In genomic region chr10:117563780-117564179, GRCh38 we compare ENCODE assay signal across 37 cellular contexts. TPM values are rescaled to one million over a fixed set of nuclear protein-coding genes. Genes with fewer than 3 reads are reported as not detected.
"Had no signal": no experiment of that assay in that cellular context is flagged by ENCODE, and none has a peak within 500 bp of the region (broad histone marks: within the 10 kb centered on the region; RNA-seq: fewer than 3 reads in every experiment).

No MANE protein-coding gene starts in this region.

- H3K27ac ChIP-seq: adrenal gland, body of pancreas, brain microvascular endothelial cell, breast epithelium, VCaP had no signal

- DNase-seq: activated B cell treated with CpG ODN at 0.5 μM for 24 hours; activated CD4-positive, alpha-beta memory T cell treated with anti-CD3 and anti-CD28 coated beads for 36 hours; activated CD4-positive, alpha-beta T cell treated with anti-CD3 and anti-CD28 coated beads for 4 hours; activated CD4-positive, alpha-beta T cell treated with anti-CD3 and anti-CD28 coated beads, Interleukin-2, amount 10 ng/mL, durations not matched to agents 24 days and 14 days; activated CD4-positive, alpha-beta T cell treated with anti-CD3 and anti-CD28 coated beads, Interleukin-2, amount 50 U/mL, for 1 hour; activated CD4-positive, alpha-beta T cell treated with anti-CD3 and anti-CD28 coated beads, Interleukin-2, amount 50 U/mL, for 4 hours; activated CD4-positive, CD25-positive, alpha-beta regulatory T cell treated with anti-CD3 and anti-CD28 coated beads, Interleukin-2, amount 50 U/mL, for 72 hours; activated CD8-positive, alpha-beta memory T cell treated with anti-CD3 and anti-CD28 coated beads, Interleukin-2, amount 50 U/mL, for 4 hours; activated CD8-positive, alpha-beta T cell treated with anti-CD3 and anti-CD28 coated beads for 36 hours; activated effector memory CD4-positive, alpha-beta T cell treated with anti-CD3 and anti-CD28 coated beads, Interleukin-2, amount 50 U/mL, for 16 hours; activated gamma-delta T cell treated with Interleukin-2 at 50 U/mL for 16 hours; activated naive CD4-positive, alpha-beta T cell; activated naive CD4-positive, alpha-beta T cell treated with anti-CD3 and anti-CD28 coated beads for 36 hours; activated naive CD4-positive, alpha-beta T cell treated with anti-CD3 and anti-CD28 coated beads, Interleukin-2, amount 50 U/mL, for 16 hours; activated naive CD8-positive, alpha-beta T cell treated with anti-CD3 and anti-CD28 coated beads for 36 hours; activated T-cell treated with anti-CD3 and anti-CD28 coated beads for 4 hours; activated T-cell treated with anti-CD3 and anti-CD28 coated beads, Interleukin-2, amount 50 U/mL, for 1 hour; activated T-cell treated with anti-CD3 and anti-CD28 coated beads, Interleukin-2, amount 50 U/mL, for 4 hours; activated T-cell treated with anti-CD3 and anti-CD28 coated beads, Interleukin-2, amount 50 U/mL, for 72 hours; adrenal gland; amniotic stem cell; body of pancreas; brain microvascular endothelial cell; central memory CD4-positive, alpha-beta T cell; T-helper 1 cell; T-helper 2 cell; T-helper 9 cell had no signal

- H3K4me1 Mint-ChIP-seq: activated B cell treated with CpG ODN at 0.5 μM for 24 hours; activated CD4-positive, alpha-beta T cell treated with anti-CD3 and anti-CD28 coated beads, Interleukin-2, amount 10 ng/mL, durations not matched to agents 24 days and 14 days; activated naive CD8-positive, alpha-beta T cell treated with anti-CD3 and anti-CD28 coated beads for 36 hours; activated T-helper 17 cell treated with anti-CD3 and anti-CD28 coated beads, Interleukin-2, amount 50 U/mL, for 72 hours had no signal

- H3K9me3 Mint-ChIP-seq: activated B cell treated with CpG ODN at 0.5 μM for 24 hours; activated CD4-positive, alpha-beta memory T cell treated with anti-CD3 and anti-CD28 coated beads for 36 hours; activated CD4-positive, alpha-beta T cell treated with anti-CD3 and anti-CD28 coated beads, Interleukin-2, amount 10 ng/mL, durations not matched to agents 24 days and 14 days; activated CD8-positive, alpha-beta T cell treated with anti-CD3 and anti-CD28 coated beads for 36 hours; activated naive CD4-positive, alpha-beta T cell treated with anti-CD3 and anti-CD28 coated beads for 36 hours; activated naive CD4-positive, alpha-beta T cell treated with anti-CD3 and anti-CD28 coated beads, Interleukin-2, amount 50 U/mL, for 72 hours; activated naive CD8-positive, alpha-beta T cell treated with anti-CD3 and anti-CD28 coated beads for 36 hours; activated T-cell treated with anti-CD3 and anti-CD28 coated beads, Interleukin-2, amount 50 U/mL, for 4 hours; activated T-cell treated with anti-CD3 and anti-CD28 coated beads, Interleukin-2, amount 50 U/mL, for 72 hours; activated T-helper 1 cell treated with anti-CD3 and anti-CD28 coated beads, Interleukin-12 subunit alpha, Interleukin-12 subunit beta, Interleukin-2, Interleukin-4 antibody, amounts not matched to agents 30 ng/mL and 10 ng/mL and 1 ng/mL, durations not matched to agents 14 hours and 24 hours and 36 hours; activated T-helper 17 cell treated with anti-CD3 and anti-CD28 coated beads, Interleukin-2, amount 50 U/mL, for 72 hours; T-helper 1 cell treated with Interleukin-12 subunit alpha and Interleukin-12 subunit beta and Interleukin-4 antibody, amounts not matched to agents 30 μg/mL and 1 μg/mL, for 36 hours; T-helper 2 cell treated with Interferon-gamma antibody and Interleukin-4, amounts not matched to agents 5 μg/mL and 100 μg/mL, for 36 hours had no signal

- ATAC-seq: activated CD8-positive, alpha-beta T cell treated with anti-CD3 and anti-CD28 coated beads for 36 hours; activated naive CD4-positive, alpha-beta T cell treated with anti-CD3 and anti-CD28 coated beads, Interleukin-2, amount 50 U/mL, for 72 hours; activated T-cell treated with anti-CD3 and anti-CD28 coated beads, Interleukin-2, amount 50 U/mL, for 4 hours; activated T-cell treated with anti-CD3 and anti-CD28 coated beads, Interleukin-2, amount 50 U/mL, for 72 hours; activated T-helper 17 cell treated with anti-CD3 and anti-CD28 coated beads, Interleukin-2, amount 50 U/mL, for 72 hours; body of pancreas had no signal

- H3K27me3 ChIP-seq: adrenal gland, body of pancreas, brain microvascular endothelial cell, breast epithelium had no signal

- H3K27ac Mint-ChIP-seq: activated B cell treated with CpG ODN at 0.5 μM for 24 hours; activated CD4-positive, alpha-beta memory T cell treated with anti-CD3 and anti-CD28 coated beads for 36 hours; activated CD4-positive, alpha-beta T cell treated with anti-CD3 and anti-CD28 coated beads, Interleukin-2, amount 10 ng/mL, durations not matched to agents 24 days and 14 days; activated CD8-positive, alpha-beta T cell treated with anti-CD3 and anti-CD28 coated beads for 36 hours; activated naive CD4-positive, alpha-beta T cell treated with anti-CD3 and anti-CD28 coated beads for 36 hours; activated naive CD4-positive, alpha-beta T cell treated with anti-CD3 and anti-CD28 coated beads, Interleukin-2, amount 50 U/mL, for 72 hours; activated naive CD8-positive, alpha-beta T cell treated with anti-CD3 and anti-CD28 coated beads for 36 hours; activated T-cell treated with anti-CD3 and anti-CD28 coated beads, Interleukin-2, amount 50 U/mL, for 72 hours; activated T-helper 1 cell treated with anti-CD3 and anti-CD28 coated beads, Interleukin-12 subunit alpha, Interleukin-12 subunit beta, Interleukin-2, Interleukin-4 antibody, amounts not matched to agents 30 ng/mL and 10 ng/mL and 1 ng/mL, durations not matched to agents 14 hours and 24 hours and 36 hours; activated T-helper 17 cell treated with anti-CD3 and anti-CD28 coated beads, Interleukin-2, amount 50 U/mL, for 72 hours; T-helper 1 cell treated with Interleukin-12 subunit alpha and Interleukin-12 subunit beta and Interleukin-4 antibody, amounts not matched to agents 30 μg/mL and 1 μg/mL, for 36 hours; T-helper 2 cell treated with Interferon-gamma antibody and Interleukin-4, amounts not matched to agents 5 μg/mL and 100 μg/mL, for 36 hours had no signal

- H3K36me3 ChIP-seq: adrenal gland, brain microvascular endothelial cell, breast epithelium had no signal

- H3K36me3 Mint-ChIP-seq: activated CD4-positive, alpha-beta memory T cell treated with anti-CD3 and anti-CD28 coated beads for 36 hours; activated naive CD4-positive, alpha-beta T cell treated with anti-CD3 and anti-CD28 coated beads, Interleukin-2, amount 50 U/mL, for 72 hours; activated naive CD8-positive, alpha-beta T cell treated with anti-CD3 and anti-CD28 coated beads for 36 hours had no signal

- H3K4me3 ChIP-seq: adrenal gland, body of pancreas, breast epithelium had no signal

- H3K9me3 ChIP-seq: adrenal gland, body of pancreas, breast epithelium had no signal

- H3K4me1 ChIP-seq: adrenal gland, body of pancreas, breast epithelium had no signal

- H3K4me3 Mint-ChIP-seq: activated B cell treated with CpG ODN at 0.5 μM for 24 hours; activated CD4-positive, alpha-beta memory T cell treated with anti-CD3 and anti-CD28 coated beads for 36 hours; activated CD4-positive, alpha-beta T cell treated with anti-CD3 and anti-CD28 coated beads, Interleukin-2, amount 10 ng/mL, durations not matched to agents 24 days and 14 days; activated CD8-positive, alpha-beta T cell treated with anti-CD3 and anti-CD28 coated beads for 36 hours; activated naive CD4-positive, alpha-beta T cell treated with anti-CD3 and anti-CD28 coated beads for 36 hours; activated naive CD8-positive, alpha-beta T cell treated with anti-CD3 and anti-CD28 coated beads for 36 hours; activated T-cell treated with anti-CD3 and anti-CD28 coated beads, Interleukin-2, amount 50 U/mL, for 4 hours; activated T-cell treated with anti-CD3 and anti-CD28 coated beads, Interleukin-2, amount 50 U/mL, for 72 hours; activated T-helper 1 cell treated with anti-CD3 and anti-CD28 coated beads, Interleukin-12 subunit alpha, Interleukin-12 subunit beta, Interleukin-2, Interleukin-4 antibody, amounts not matched to agents 30 ng/mL and 10 ng/mL and 1 ng/mL, durations not matched to agents 14 hours and 24 hours and 36 hours; activated T-helper 17 cell treated with anti-CD3 and anti-CD28 coated beads, Interleukin-2, amount 50 U/mL, for 72 hours; T-helper 1 cell treated with Interleukin-12 subunit alpha and Interleukin-12 subunit beta and Interleukin-4 antibody, amounts not matched to agents 30 μg/mL and 1 μg/mL, for 36 hours; T-helper 2 cell treated with Interferon-gamma antibody and Interleukin-4, amounts not matched to agents 5 μg/mL and 100 μg/mL, for 36 hours had no signal

- H3K27me3 Mint-ChIP-seq: activated CD4-positive, alpha-beta T cell treated with anti-CD3 and anti-CD28 coated beads, Interleukin-2, amount 10 ng/mL, durations not matched to agents 24 days and 14 days had no signal

RNA-seq across cellular contexts. Expression of gene EMX2, which starts 21.2 kb away (rescaled TPM):
- total RNA-seq: activated B cell treated with CpG ODN at 0.5 μM for 24 hours; activated CD4-positive, alpha-beta memory T cell treated with anti-CD3 and anti-CD28 coated beads for 36 hours; activated CD4-positive, alpha-beta T cell treated with anti-CD3 and anti-CD28 coated beads, Interleukin-2, amount 10 ng/mL, durations not matched to agents 24 days and 14 days; activated CD8-positive, alpha-beta memory T cell treated with anti-CD3 and anti-CD28 coated beads for 36 hours; activated CD8-positive, alpha-beta T cell treated with anti-CD3 and anti-CD28 coated beads for 36 hours; activated naive CD4-positive, alpha-beta T cell treated with anti-CD3 and anti-CD28 coated beads for 36 hours; activated naive CD4-positive, alpha-beta T cell treated with anti-CD3 and anti-CD28 coated beads, Interleukin-2, amount 50 U/mL, for 72 hours; activated naive CD8-positive, alpha-beta T cell treated with anti-CD3 and anti-CD28 coated beads for 36 hours; activated T-cell treated with anti-CD3 and anti-CD28 coated beads, Interleukin-2, amount 50 U/mL, for 4 hours; activated T-cell treated with anti-CD3 and anti-CD28 coated beads, Interleukin-2, amount 50 U/mL, for 72 hours; activated T-helper 1 cell treated with anti-CD3 and anti-CD28 coated beads, Interleukin-12 subunit alpha, Interleukin-12 subunit beta, Interleukin-2, Interleukin-4 antibody, amounts not matched to agents 30 ng/mL and 10 ng/mL and 1 ng/mL, durations not matched to agents 14 hours and 24 hours and 36 hours; activated T-helper 17 cell treated with anti-CD3 and anti-CD28 coated beads, Interleukin-2, amount 50 U/mL, for 72 hours; astrocyte; body of pancreas had no signal
- polyA plus RNA-seq: aorta had no signal
